ENCODE assay signal across 21 cellular contexts in genomic region chr11:2742201-2742600, GRCh38. TPM values are rescaled to one million over a fixed set of nuclear protein-coding genes. Genes with fewer than 3 reads are reported as not detected.
DNase-seq lines count a peak whose midpoint lies in the region; ATAC-seq, FAIRE-seq and TF ChIP-seq lines count a peak whose summit lies in the region.
"Had no signal": no experiment of that assay in that cellular context is flagged by ENCODE, and none has a peak within 500 bp of the region (broad histone marks: within the 10 kb centered on the region; RNA-seq: fewer than 3 reads in every experiment).

No MANE protein-coding gene starts in this region.

- H3K4me3 Mint-ChIP-seq in astrocyte (ENCODE audit: unreplicated experiment) = peak overlapping the region; percentile 34
- H3K4me3 Mint-ChIP-seq: activated CD4-positive, alpha-beta T cell treated with anti-CD3 and anti-CD28 coated beads, Interleukin-2, amount 10 ng/mL, durations not matched to agents 24 days and 14 days; activated naive CD8-positive, alpha-beta T cell treated with anti-CD3 and anti-CD28 coated beads, Interleukin-2, amount 50 U/mL, for 24 hours; CD4-positive, alpha-beta memory T cell had no signal

- ATAC-seq in lower lobe of right lung = no peak
- ATAC-seq: activated naive CD8-positive, alpha-beta T cell treated with anti-CD3 and anti-CD28 coated beads, Interleukin-2, amount 50 U/mL, for 24 hours had no signal

- H3K9me3 Mint-ChIP-seq in astrocyte (ENCODE audit: unreplicated experiment) = no peaks in the 10 kb centered on the region
- H3K9me3 Mint-ChIP-seq: activated CD4-positive, alpha-beta T cell treated with anti-CD3 and anti-CD28 coated beads, Interleukin-2, amount 10 ng/mL, durations not matched to agents 24 days and 14 days; activated naive CD8-positive, alpha-beta T cell treated with anti-CD3 and anti-CD28 coated beads, Interleukin-2, amount 50 U/mL, for 24 hours; activated T-helper 2 cell treated with anti-CD3 and anti-CD28 coated beads, Interferon-gamma antibody, Interleukin-2, Interleukin-4, amounts not matched to agents 10 μg/mL and 5 μg/mL and 100 μg/mL, durations not matched to agents 14 hours and 24 hours and 36 hours; CD4-positive, alpha-beta memory T cell had no signal

- peak overlapping the region; percentile 57 for H3K4me2 ChIP-seq in astrocyte (ENCODE audit: low read length)
- peak overlapping the region; percentile 52 for H3K4me2 ChIP-seq in smooth muscle cell
- H3K4me2 ChIP-seq: KMS-11 had no signal

- H3K4me1 Mint-ChIP-seq in astrocyte (ENCODE audit: low read depth, unreplicated experiment) = peaks cover 18% of the 10 kb centered on the region
- H3K4me1 Mint-ChIP-seq: activated CD4-positive, alpha-beta T cell treated with anti-CD3 and anti-CD28 coated beads, Interleukin-2, amount 10 ng/mL, durations not matched to agents 24 days and 14 days; activated naive CD8-positive, alpha-beta T cell treated with anti-CD3 and anti-CD28 coated beads, Interleukin-2, amount 50 U/mL, for 24 hours; CD4-positive, alpha-beta memory T cell had no signal

- intact Hi-C loops in lower lobe of right lung (cut with DNase I) = no loop called here

- H3K27ac ChIP-seq in HL-60 (replicated peaks) = peak overlapping the region; percentile 79
- no peak overlapping the region for H3K27ac ChIP-seq in astrocyte (ENCODE audit: low read depth, low read length)
- H3K27ac ChIP-seq in lower lobe of right lung = peak overlapping the region; percentile 41
- no peak overlapping the region for H3K27ac ChIP-seq in smooth muscle cell (ENCODE audit: low read depth)
- H3K27ac ChIP-seq: KMS-11, suprapubic skin had no signal

- H3K9me3 ChIP-seq in astrocyte (ENCODE audit: insufficient read depth, low read depth, low read length) (no peaks in the 10 kb centered on the region), lower lobe of right lung (no peaks in the 10 kb centered on the region), smooth muscle cell (replicated peaks; ENCODE audit: low read depth) (no peaks in the 10 kb centered on the region)
- H3K9me3 ChIP-seq: suprapubic skin had no signal

- H3K79me2 ChIP-seq in astrocyte (ENCODE audit: insufficient read depth, low read length) (no peaks in the 10 kb centered on the region), smooth muscle cell (ENCODE audit: low read depth) (no peaks in the 10 kb centered on the region)

- H3K4me3 ChIP-seq in HL-60 (replicated peaks; ENCODE audit: insufficient read depth, low read length) = no peak overlapping the region
- H3K4me3 ChIP-seq in astrocyte (ENCODE audit: insufficient read depth, low read depth, low read length) = no peak overlapping the region
- H3K4me3 ChIP-seq in lower lobe of right lung = no peak overlapping the region
- H3K4me3 ChIP-seq in smooth muscle cell = no peak overlapping the region
- H3K4me3 ChIP-seq: suprapubic skin had no signal

- H2AFZ ChIP-seq in astrocyte (ENCODE audit: low read depth, low read length) = no peak overlapping the region
- no peak overlapping the region for H2AFZ ChIP-seq in smooth muscle cell (ENCODE audit: low read depth)

- H3K9ac ChIP-seq in astrocyte (ENCODE audit: low read length) (no peak overlapping the region), smooth muscle cell (ENCODE audit: low read depth) (no peak overlapping the region)
- H3K9ac ChIP-seq: KMS-11 had no signal

- H3K27me3 ChIP-seq in HL-60 (ENCODE audit: insufficient read depth, poor library complexity, severe bottlenecking) = no peaks in the 10 kb centered on the region
- no peaks in the 10 kb centered on the region for H3K27me3 ChIP-seq in astrocyte (ENCODE audit: insufficient read depth, low read length)
- H3K27me3 ChIP-seq in lower lobe of right lung (ENCODE audit: low read depth) = no peaks in the 10 kb centered on the region
- H3K27me3 ChIP-seq in smooth muscle cell (ENCODE audit: low read depth) = no peaks in the 10 kb centered on the region
- H3K27me3 ChIP-seq: suprapubic skin had no signal

- peaks cover 14% of the 10 kb centered on the region for H3K4me1 ChIP-seq in astrocyte (ENCODE audit: insufficient read depth, low read length)
- H3K4me1 ChIP-seq in lower lobe of right lung = peaks cover 5% of the 10 kb centered on the region
- H3K4me1 ChIP-seq in smooth muscle cell (ENCODE audit: low read depth) = peaks cover 16% of the 10 kb centered on the region

- peaks cover 15% of the 10 kb centered on the region for H3K27me3 Mint-ChIP-seq in astrocyte (ENCODE audit: low read depth, unreplicated experiment)
- H3K27me3 Mint-ChIP-seq: activated CD4-positive, alpha-beta T cell treated with anti-CD3 and anti-CD28 coated beads, Interleukin-2, amount 10 ng/mL, durations not matched to agents 24 days and 14 days; activated naive CD8-positive, alpha-beta T cell treated with anti-CD3 and anti-CD28 coated beads, Interleukin-2, amount 50 U/mL, for 24 hours; CD4-positive, alpha-beta memory T cell had no signal

- no peak for FAIRE-seq in astrocyte (lab: Jason Lieb, UNC)
- FAIRE-seq: small intestine had no signal

- WGBS in smooth muscle cell (ENCODE audit: low lambda C conversion rate) = 95% methylated on average over 5 of the region's 5 CpGs

- H3K36me3 ChIP-seq in astrocyte (ENCODE audit: insufficient read depth, low read length) (no peaks in the 10 kb centered on the region), lower lobe of right lung (no peaks in the 10 kb centered on the region), smooth muscle cell (ENCODE audit: low read depth) (no peaks in the 10 kb centered on the region)
- H3K36me3 ChIP-seq: suprapubic skin had no signal

- no peaks in the 10 kb centered on the region for H4K20me1 ChIP-seq in astrocyte (ENCODE audit: insufficient read depth, low read length)
- no peaks in the 10 kb centered on the region for H4K20me1 ChIP-seq in smooth muscle cell (ENCODE audit: low read depth)

- no peak for TF ChIP-seq CTCF in HL-60 (IDR thresholded peaks at IDR 0.05; ENCODE audit: insufficient read depth, low read length)
- no peak for TF ChIP-seq CTCF in astrocyte (IDR thresholded peaks at IDR 0.05; ENCODE audit: insufficient read depth, low read depth, low read length)
- no peak for TF ChIP-seq CTCF in lower lobe of right lung (IDR thresholded peaks at IDR 0.05)
- TF ChIP-seq CTCF in smooth muscle cell (IDR thresholded peaks at IDR 0.05; ENCODE audit: borderline replicate concordance, insufficient read depth, poor library complexity, severe bottlenecking) = no peak

- H3F3A ChIP-seq in smooth muscle cell (ENCODE audit: low read depth) = peaks cover 11% of the 10 kb centered on the region

- no peaks in the 10 kb centered on the region for H3K36me3 Mint-ChIP-seq in astrocyte (ENCODE audit: low read depth, unreplicated experiment)
- H3K36me3 Mint-ChIP-seq: CD4-positive, alpha-beta memory T cell had no signal

- DNase-seq in HL-60 (ENCODE audit: low read depth in 1 of 2, low spot score in 1 of 2) = no peak
- DNase-seq in astrocyte (ENCODE audit: low read depth) = no peak
- peak; percentile 40 for DNase-seq in lower lobe of right lung
- no peak for DNase-seq in smooth muscle cell (lab: John Stamatoyannopoulos, UW; ENCODE audit: unreplicated experiment)
- DNase-seq in COLO668 (lab: John Stamatoyannopoulos, UW; ENCODE audit: unreplicated experiment) = no peak
- DNase-seq in activated effector memory CD4-positive, alpha-beta T cell treated with anti-CD3 and anti-CD28 coated beads, Interleukin-2, amount 50 U/mL, for 16 hours = no peak
- no peak for DNase-seq in middle frontal gyrus (ENCODE audit: extremely low spot score, low spot score)
- no peak for DNase-seq in DMS 273 (lab: John Stamatoyannopoulos, UW; ENCODE audit: unreplicated experiment)
- DNase-seq: activated CD4-positive, alpha-beta T cell treated with anti-CD3 and anti-CD28 coated beads, Interleukin-2, amount 10 ng/mL, durations not matched to agents 24 days and 14 days; activated naive CD8-positive, alpha-beta T cell treated with anti-CD3 and anti-CD28 coated beads, Interleukin-2, amount 50 U/mL, for 24 hours; CD4-positive, alpha-beta memory T cell; DMS79 treated with DMSO at 0.1 percent for 48 hours; effector CD8-positive, alpha-beta T cell; NCI-H2029; NCI-H345; SHP77 treated with DMSO at 0.1 percent for 48 hours; small intestine; stimulated activated CD8-positive, alpha-beta memory T cell treated with anti-CD3 and anti-CD28 coated beads, Interleukin-4, amount 100 ng/mL, for 48 hours had no signal

- H3K27ac Mint-ChIP-seq in astrocyte (ENCODE audit: unreplicated experiment) = no peak overlapping the region
- H3K27ac Mint-ChIP-seq: activated CD4-positive, alpha-beta T cell treated with anti-CD3 and anti-CD28 coated beads, Interleukin-2, amount 10 ng/mL, durations not matched to agents 24 days and 14 days; activated naive CD8-positive, alpha-beta T cell treated with anti-CD3 and anti-CD28 coated beads, Interleukin-2, amount 50 U/mL, for 24 hours; activated T-helper 2 cell treated with anti-CD3 and anti-CD28 coated beads, Interferon-gamma antibody, Interleukin-2, Interleukin-4, amounts not matched to agents 10 μg/mL and 5 μg/mL and 100 μg/mL, durations not matched to agents 14 hours and 24 hours and 36 hours; CD4-positive, alpha-beta memory T cell had no signal

RNA-seq across cellular contexts. Expression of gene KCNQ1OT1, which starts 42.4 kb away (rescaled TPM):
- 2.5 TPM in 2 replicates for total RNA-seq in astrocyte
- 1.6 TPM for total RNA-seq in lower lobe of right lung
- 9.8 and 12.3 TPM in 2 replicates for total RNA-seq in smooth muscle cell
- polyA plus RNA-seq in smooth muscle cell = 1.6 and 4.6 TPM in 2 replicates

Comparison
In these comparisons a context has a peak if more than half of its experiments do, and no peak if none do; other contexts are left out.
1. H3K27ac ChIP-seq: peak in HL-60 (single experiment) and lower lobe of right lung (single experiment); none in astrocyte (single experiment) and smooth muscle cell (single experiment).